10 cellular contexts compared by ENCODE assay signal in genomic region chr20:9467995-9468394, GRCh38. TPM values are rescaled to one million over a fixed set of nuclear protein-coding genes. Genes with fewer than 3 reads are reported as not detected.
DNase-seq lines count a peak whose midpoint lies in the region; ATAC-seq and TF ChIP-seq lines count a peak whose summit lies in the region.
"Had no signal": no experiment of that assay in that cellular context is flagged by ENCODE, and none has a peak within 500 bp of the region (broad histone marks: within the 10 kb centered on the region; RNA-seq: fewer than 3 reads in every experiment).

No MANE protein-coding gene starts in this region.

- H3K27me3 Mint-ChIP-seq in CD14-positive monocyte (ENCODE audit: low read depth in 3 of 3) (peaks cover 1 to 8% (median 3%) of the 10 kb centered on the region in 3 donors), HFFc6 (ENCODE audit: insufficient read depth) (peaks cover 6% of the 10 kb centered on the region)
- H3K27me3 Mint-ChIP-seq in activated T-helper 17 cell treated with anti-CD3 and anti-CD28 coated beads, Interleukin-2, amount 50 U/mL, for 72 hours = no peaks in the 10 kb centered on the region
- H3K27me3 Mint-ChIP-seq: activated naive CD4-positive, alpha-beta T cell treated with anti-CD3 and anti-CD28 coated beads, Interleukin-2, amount 10 ng/mL, durations not matched to agents 7 days and 5 days had no signal

- peaks cover 2% of the 10 kb centered on the region for H3K36me3 ChIP-seq in kidney epithelial cell (ENCODE audit: control insufficient read depth, insufficient read depth, low read length)

- DNase-seq in CD14-positive monocyte (ENCODE audit: low spot score) = no peak
- no peak for DNase-seq in HFFc6
- no peak for DNase-seq in kidney epithelial cell (ENCODE audit: low read depth)
- no peak for DNase-seq in NCI-H2227 (lab: John Stamatoyannopoulos, UW; ENCODE audit: unreplicated experiment)
- DNase-seq in hippocampal formation (lab: John Stamatoyannopoulos, UW) = no peak
- no peak for DNase-seq in superior temporal gyrus (ENCODE audit: extremely low spot score)
- DNase-seq: activated naive CD4-positive, alpha-beta T cell treated with anti-CD3 and anti-CD28 coated beads, Interleukin-2, amount 10 ng/mL, durations not matched to agents 7 days and 5 days had no signal

- TF ChIP-seq CTCF in CD14-positive monocyte (IDR thresholded peaks at IDR 0.05) (peak; percentile 80), HFFc6 (IDR thresholded peaks at IDR 0.05) (peak; percentile 81), kidney epithelial cell (IDR thresholded peaks at IDR 0.05; ENCODE audit: insufficient read depth, low read length, poor library complexity, severe bottlenecking) (peak; percentile 54)

- ATAC-seq in SK-N-SH treated with all-trans-retinoic acid at 6 μM for 48 hours = peak; percentile 75
- ATAC-seq in activated T-helper 17 cell treated with anti-CD3 and anti-CD28 coated beads, Interleukin-2, amount 50 U/mL, for 72 hours (replicated peaks) = no peak

- H3K4me3 ChIP-seq in kidney epithelial cell (ENCODE audit: low read depth, low read length) = no peak overlapping the region
- H3K4me3 ChIP-seq: SK-N-MC had no signal

- intact Hi-C loops in CD14-positive monocyte (cut with micrococcal nuclease) = no loop called here

- H3K27ac Mint-ChIP-seq in CD14-positive monocyte = no peak overlapping the region
- H3K27ac Mint-ChIP-seq in HFFc6 = peak overlapping the region; percentile 5; the same call in 1 of the 2 replicates
- no peak overlapping the region for H3K27ac Mint-ChIP-seq in activated T-helper 17 cell treated with anti-CD3 and anti-CD28 coated beads, Interleukin-2, amount 50 U/mL, for 72 hours
- H3K27ac Mint-ChIP-seq: activated naive CD4-positive, alpha-beta T cell treated with anti-CD3 and anti-CD28 coated beads, Interleukin-2, amount 10 ng/mL, durations not matched to agents 7 days and 5 days had no signal

- peaks cover 9% of the 10 kb centered on the region for H3K4me1 Mint-ChIP-seq in CD14-positive monocyte
- H3K4me1 Mint-ChIP-seq in HFFc6 (ENCODE audit: low read depth) = no peaks in the 10 kb centered on the region
- no peaks in the 10 kb centered on the region for H3K4me1 Mint-ChIP-seq in activated T-helper 17 cell treated with anti-CD3 and anti-CD28 coated beads, Interleukin-2, amount 50 U/mL, for 72 hours
- H3K4me1 Mint-ChIP-seq: activated naive CD4-positive, alpha-beta T cell treated with anti-CD3 and anti-CD28 coated beads, Interleukin-2, amount 10 ng/mL, durations not matched to agents 7 days and 5 days had no signal

- H3K9me3 Mint-ChIP-seq in CD14-positive monocyte (peaks cover 0 to 9% (median 3%) of the 10 kb centered on the region in 7 donors), HFFc6 (peaks cover 7% of the 10 kb centered on the region)
- H3K9me3 Mint-ChIP-seq in activated T-helper 17 cell treated with anti-CD3 and anti-CD28 coated beads, Interleukin-2, amount 50 U/mL, for 72 hours = peaks cover 5% of the 10 kb centered on the region

- H3K4me3 Mint-ChIP-seq in CD14-positive monocyte (peak overlapping the region in 1 of 2 donors; percentile 33), HFFc6 (no peak overlapping the region)
- no peak overlapping the region for H3K4me3 Mint-ChIP-seq in activated T-helper 17 cell treated with anti-CD3 and anti-CD28 coated beads, Interleukin-2, amount 50 U/mL, for 72 hours
- H3K4me3 Mint-ChIP-seq: activated naive CD4-positive, alpha-beta T cell treated with anti-CD3 and anti-CD28 coated beads, Interleukin-2, amount 10 ng/mL, durations not matched to agents 7 days and 5 days had no signal

- no peaks in the 10 kb centered on the region for H3K36me3 Mint-ChIP-seq in CD14-positive monocyte
- peaks cover 32% of the 10 kb centered on the region for H3K36me3 Mint-ChIP-seq in HFFc6 (ENCODE audit: low read depth)
- no peaks in the 10 kb centered on the region for H3K36me3 Mint-ChIP-seq in activated T-helper 17 cell treated with anti-CD3 and anti-CD28 coated beads, Interleukin-2, amount 50 U/mL, for 72 hours (ENCODE audit: low read depth)
- H3K36me3 Mint-ChIP-seq: activated naive CD4-positive, alpha-beta T cell treated with anti-CD3 and anti-CD28 coated beads, Interleukin-2, amount 10 ng/mL, durations not matched to agents 7 days and 5 days had no signal

- no peaks in the 10 kb centered on the region for H3K27me3 ChIP-seq in kidney epithelial cell (ENCODE audit: control insufficient read depth, insufficient read depth, low read length)

TF ChIP-seq in SK-N-SH treated with all-trans-retinoic acid at 6 μM for 48 hours, 23 proteins besides CTCF, POLR2A, EP300 and RAD21:
- no peak for TF ChIP-seq RARB (CRISPR knock-in tag; IDR thresholded peaks at IDR 0.05)
- TF ChIP-seq POU6F1 (CRISPR knock-in tag; IDR thresholded peaks at IDR 0.05; ENCODE audit: borderline replicate concordance, low read depth) = no peak
- no peak for TF ChIP-seq CSRNP3 (CRISPR knock-in tag; IDR thresholded peaks at IDR 0.05)
- no peak for TF ChIP-seq ZNF8 (CRISPR knock-in tag; IDR thresholded peaks at IDR 0.05)
- no peak for TF ChIP-seq ZC3H10 (CRISPR knock-in tag; IDR thresholded peaks at IDR 0.05)
- TF ChIP-seq ARNTL (CRISPR knock-in tag; IDR thresholded peaks at IDR 0.05; ENCODE audit: borderline replicate concordance, low read depth) = no peak
- no peak for TF ChIP-seq TSHZ2 (CRISPR knock-in tag; IDR thresholded peaks at IDR 0.05)
- no peak for TF ChIP-seq ZNF565 (CRISPR knock-in tag; conservative IDR thresholded peaks at IDR 0.05; ENCODE audit: low read depth)
- TF ChIP-seq BACH2 (CRISPR knock-in tag; IDR thresholded peaks at IDR 0.05; ENCODE audit: borderline replicate concordance) = no peak
TF ChIP-seq in SK-N-SH treated with all-trans-retinoic acid at 6 μM for 48 hours: peak in this region for 0.

RNA-seq across cellular contexts. Expression of gene LAMP5, which starts 46.4 kb away (rescaled TPM):
- 1 to 10 TPM; 1.5 to 2.6 TPM for polyA plus RNA-seq in CD14-positive monocyte
- not detected for total RNA-seq in HFFc6 (2021; fragmentation: NEBNext Ultra II Directional; extraction: Animal tissue kit (Norgen Biotek cat#: 25700))
- 1.7 and 1.9 TPM in 2 replicates for total RNA-seq in kidney epithelial cell
- not detected for total RNA-seq in activated T-helper 17 cell treated with anti-CD3 and anti-CD28 coated beads, Interleukin-2, amount 50 U/mL, for 72 hours
